1 cellular context compared by ENCODE assay signal in the genomic region with DNA sequence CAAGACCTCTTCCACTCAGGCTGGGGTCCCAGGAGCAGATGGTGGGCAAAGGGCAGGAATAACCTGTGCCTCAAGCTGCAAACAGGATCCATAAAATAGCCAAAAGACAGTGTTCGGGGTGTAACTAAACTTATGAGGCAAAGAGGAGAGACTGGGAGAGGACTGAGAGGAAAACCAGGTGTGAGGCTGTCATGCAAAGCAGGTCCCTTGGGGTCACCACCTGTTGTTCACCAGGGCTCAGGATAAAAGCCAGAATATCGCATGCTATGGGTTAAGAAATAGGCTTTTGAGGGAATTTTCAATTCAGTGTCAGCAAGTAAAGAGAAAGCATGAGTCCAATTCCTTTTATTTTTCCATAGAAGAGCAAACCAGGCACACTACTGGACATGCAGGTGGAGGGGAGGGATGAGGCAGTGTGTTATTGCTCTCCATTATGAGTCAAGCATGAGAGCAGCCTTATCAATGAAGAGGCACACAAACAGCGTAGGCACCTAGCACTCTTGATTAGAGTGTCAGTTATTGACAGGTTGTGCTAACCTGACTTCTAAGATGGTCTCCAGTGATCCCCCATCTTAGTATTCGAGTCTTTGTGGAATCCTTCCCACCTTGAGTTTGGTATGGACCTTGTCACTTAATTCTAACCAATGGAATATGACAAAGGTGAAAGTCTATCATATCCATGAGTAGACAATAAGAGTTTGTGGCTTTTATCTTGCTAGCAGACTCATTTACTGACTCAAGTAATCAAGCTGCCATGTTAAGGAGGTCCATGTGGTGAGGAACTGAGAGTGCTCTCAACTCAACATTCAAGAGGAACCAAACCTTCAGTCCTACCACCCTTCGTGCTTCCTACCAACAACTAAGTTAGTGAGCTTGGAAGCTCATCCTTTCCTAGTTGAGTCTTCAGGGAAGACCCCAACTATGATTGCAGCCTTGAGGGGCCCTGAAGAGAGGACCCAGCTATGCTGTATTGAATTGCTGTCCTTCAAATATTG.
TF ChIP-seq lines count a peak whose summit lies in the region.

No MANE protein-coding gene starts in this region.

TF ChIP-seq in K562, 482 proteins besides CTCF, POLR2A, EP300 and RAD21 (continues in another document):
- no peak for TF ChIP-seq JUNB (CRISPR knock-in tag; conservative IDR thresholded peaks at IDR 0.05)
- TF ChIP-seq RFX7 (CRISPR knock-in tag; IDR thresholded peaks at IDR 0.05) = no peak
- no peak for TF ChIP-seq ZBTB49 (CRISPR knock-in tag; IDR thresholded peaks at IDR 0.05; ENCODE audit: borderline replicate concordance)
- TF ChIP-seq CCAR2 (IDR thresholded peaks at IDR 0.05; ENCODE audit: low read depth, low read length) = no peak
- TF ChIP-seq FOXK1 (CRISPR knock-in tag; IDR thresholded peaks at IDR 0.05; ENCODE audit: borderline replicate concordance) = no peak
- TF ChIP-seq BRD9 (IDR thresholded peaks at IDR 0.05; ENCODE audit: low read depth, partially characterized antibody) = no peak
- TF ChIP-seq CBFA2T3 (IDR thresholded peaks at IDR 0.05) = peak; percentile 59
- TF ChIP-seq CBFA2T2 (conservative IDR thresholded peaks at IDR 0.05) = 0 out of 2 replicates have a peak, but pooled peaks have one; percentile 9
- TF ChIP-seq TOE1 (IDR thresholded peaks at IDR 0.05; ENCODE audit: borderline replicate concordance) = no peak
- peak; percentile 27; the same call in 1 of the 2 replicates for TF ChIP-seq TOE1 (CRISPR knock-in tag; IDR thresholded peaks at IDR 0.05; ENCODE audit: borderline replicate concordance, low read depth)
- 0 out of 2 replicates have a peak, but pooled peaks have one; percentile 29 for TF ChIP-seq ZNF395 (CRISPR knock-in tag; IDR thresholded peaks at IDR 0.05)
- TF ChIP-seq ZNF639 (CRISPR knock-in tag; conservative IDR thresholded peaks at IDR 0.05 in 1 of 2, IDR thresholded peaks at IDR 0.05 in 1 of 2) = peak in 1 of 2 experiments; percentile 39; a peak in 2 of 4 replicates
- peak; percentile 59; the same call in 1 of the 2 replicates for TF ChIP-seq DMBX1 (CRISPR knock-in tag; IDR thresholded peaks at IDR 0.05; ENCODE audit: borderline replicate concordance)
- TF ChIP-seq DPF2 (IDR thresholded peaks at IDR 0.05) = 0 out of 2 replicates have a peak, but pooled peaks have one; percentile 17
- TF ChIP-seq KAT2B (IDR thresholded peaks at IDR 0.05; ENCODE audit: low read depth, low read length) = no peak
- TF ChIP-seq NCOR1 (IDR thresholded peaks at IDR 0.05) = 0 out of 2 replicates have a peak, but pooled peaks have one; percentile 19
- TF ChIP-seq, protein P1, sequence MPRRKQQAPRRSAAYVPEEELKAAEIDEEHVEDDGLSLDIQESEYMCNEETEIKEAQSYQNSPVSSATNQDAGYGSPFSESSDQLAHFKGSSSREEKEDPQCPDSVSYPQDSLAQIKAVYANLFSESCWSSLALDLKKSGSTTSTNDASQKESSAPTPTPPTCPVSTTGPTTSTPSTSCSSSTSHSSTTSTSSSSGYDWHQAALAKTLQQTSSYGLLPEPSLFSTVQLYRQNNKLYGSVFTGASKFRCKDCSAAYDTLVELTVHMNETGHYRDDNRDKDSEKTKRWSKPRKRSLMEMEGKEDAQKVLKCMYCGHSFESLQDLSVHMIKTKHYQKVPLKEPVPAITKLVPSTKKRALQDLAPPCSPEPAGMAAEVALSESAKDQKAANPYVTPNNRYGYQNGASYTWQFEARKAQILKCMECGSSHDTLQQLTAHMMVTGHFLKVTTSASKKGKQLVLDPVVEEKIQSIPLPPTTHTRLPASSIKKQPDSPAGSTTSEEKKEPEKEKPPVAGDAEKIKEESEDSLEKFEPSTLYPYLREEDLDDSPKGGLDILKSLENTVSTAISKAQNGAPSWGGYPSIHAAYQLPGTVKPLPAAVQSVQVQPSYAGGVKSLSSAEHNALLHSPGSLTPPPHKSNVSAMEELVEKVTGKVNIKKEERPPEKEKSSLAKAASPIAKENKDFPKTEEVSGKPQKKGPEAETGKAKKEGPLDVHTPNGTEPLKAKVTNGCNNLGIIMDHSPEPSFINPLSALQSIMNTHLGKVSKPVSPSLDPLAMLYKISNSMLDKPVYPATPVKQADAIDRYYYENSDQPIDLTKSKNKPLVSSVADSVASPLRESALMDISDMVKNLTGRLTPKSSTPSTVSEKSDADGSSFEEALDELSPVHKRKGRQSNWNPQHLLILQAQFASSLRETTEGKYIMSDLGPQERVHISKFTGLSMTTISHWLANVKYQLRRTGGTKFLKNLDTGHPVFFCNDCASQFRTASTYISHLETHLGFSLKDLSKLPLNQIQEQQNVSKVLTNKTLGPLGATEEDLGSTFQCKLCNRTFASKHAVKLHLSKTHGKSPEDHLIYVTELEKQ (CRISPR knock-in tag; IDR thresholded peaks at IDR 0.05) = 0 out of 2 replicates have a peak, but pooled peaks have one; percentile 30
- no peak for TF ChIP-seq JUND (IDR thresholded peaks at IDR 0.05; ENCODE audit: borderline replicate concordance, low read depth, low read length)
- 0 out of 3 replicates have a peak, but pooled peaks have one; percentile 21 for TF ChIP-seq JUND (tag; IDR thresholded peaks at IDR 0.05; ENCODE audit: borderline replicate concordance, low read depth, low read length)
- no peak for TF ChIP-seq BCOR (IDR thresholded peaks at IDR 0.05)
- TF ChIP-seq NFIX (CRISPR knock-in tag; IDR thresholded peaks at IDR 0.05; ENCODE audit: low read depth) = no peak
- TF ChIP-seq, protein P2, sequence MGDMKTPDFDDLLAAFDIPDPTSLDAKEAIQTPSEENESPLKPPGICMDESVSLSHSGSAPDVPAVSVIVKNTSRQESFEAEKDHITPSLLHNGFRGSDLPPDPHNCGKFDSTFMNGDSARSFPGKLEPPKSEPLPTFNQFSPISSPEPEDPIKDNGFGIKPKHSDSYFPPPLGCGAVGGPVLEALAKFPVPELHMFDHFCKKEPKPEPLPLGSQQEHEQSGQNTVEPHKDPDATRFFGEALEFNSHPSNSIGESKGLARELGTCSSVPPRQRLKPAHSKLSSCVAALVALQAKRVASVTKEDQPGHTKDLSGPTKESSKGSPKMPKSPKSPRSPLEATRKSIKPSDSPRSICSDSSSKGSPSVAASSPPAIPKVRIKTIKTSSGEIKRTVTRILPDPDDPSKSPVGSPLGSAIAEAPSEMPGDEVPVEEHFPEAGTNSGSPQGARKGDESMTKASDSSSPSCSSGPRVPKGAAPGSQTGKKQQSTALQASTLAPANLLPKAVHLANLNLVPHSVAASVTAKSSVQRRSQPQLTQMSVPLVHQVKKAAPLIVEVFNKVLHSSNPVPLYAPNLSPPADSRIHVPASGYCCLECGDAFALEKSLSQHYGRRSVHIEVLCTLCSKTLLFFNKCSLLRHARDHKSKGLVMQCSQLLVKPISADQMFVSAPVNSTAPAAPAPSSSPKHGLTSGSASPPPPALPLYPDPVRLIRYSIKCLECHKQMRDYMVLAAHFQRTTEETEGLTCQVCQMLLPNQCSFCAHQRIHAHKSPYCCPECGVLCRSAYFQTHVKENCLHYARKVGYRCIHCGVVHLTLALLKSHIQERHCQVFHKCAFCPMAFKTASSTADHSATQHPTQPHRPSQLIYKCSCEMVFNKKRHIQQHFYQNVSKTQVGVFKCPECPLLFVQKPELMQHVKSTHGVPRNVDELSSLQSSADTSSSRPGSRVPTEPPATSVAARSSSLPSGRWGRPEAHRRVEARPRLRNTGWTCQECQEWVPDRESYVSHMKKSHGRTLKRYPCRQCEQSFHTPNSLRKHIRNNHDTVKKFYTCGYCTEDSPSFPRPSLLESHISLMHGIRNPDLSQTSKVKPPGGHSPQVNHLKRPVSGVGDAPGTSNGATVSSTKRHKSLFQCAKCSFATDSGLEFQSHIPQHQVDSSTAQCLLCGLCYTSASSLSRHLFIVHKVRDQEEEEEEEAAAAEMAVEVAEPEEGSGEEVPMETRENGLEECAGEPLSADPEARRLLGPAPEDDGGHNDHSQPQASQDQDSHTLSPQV (IDR thresholded peaks at IDR 0.05) = peak; percentile 32; the same call in 1 of the 2 replicates
- no peak for TF ChIP-seq SRSF9 (IDR thresholded peaks at IDR 0.05; ENCODE audit: borderline replicate concordance, low read depth, low read length)
- no peak for TF ChIP-seq ID3 (CRISPR knock-in tag; IDR thresholded peaks at IDR 0.05)
- peak; percentile 69 for TF ChIP-seq ID3 (tag; IDR thresholded peaks at IDR 0.05)
- no peak for TF ChIP-seq SMC3 (conservative IDR thresholded peaks at IDR 0.05; ENCODE audit: insufficient read depth, low read depth, low read length)
- no peak for TF ChIP-seq ZNF41 (CRISPR knock-in tag; conservative IDR thresholded peaks at IDR 0.05)
- TF ChIP-seq MEIS2 (IDR thresholded peaks at IDR 0.05; ENCODE audit: partially characterized antibody) = peak; percentile 6
- TF ChIP-seq TEAD4 (IDR thresholded peaks at IDR 0.05; ENCODE audit: low read length) = 0 out of 2 replicates have a peak, but pooled peaks have one; percentile 12
- TF ChIP-seq TEAD4 (CRISPR knock-in tag; IDR thresholded peaks at IDR 0.05; ENCODE audit: borderline replicate concordance) = no peak
- 0 out of 2 replicates have a peak, but pooled peaks have one; percentile 45 for TF ChIP-seq EHMT2 (IDR thresholded peaks at IDR 0.05)
- TF ChIP-seq ZNF175 (CRISPR knock-in tag; IDR thresholded peaks at IDR 0.05; ENCODE audit: low read depth) = 0 out of 2 replicates have a peak, but pooled peaks have one; percentile 16
- TF ChIP-seq, protein P3, sequence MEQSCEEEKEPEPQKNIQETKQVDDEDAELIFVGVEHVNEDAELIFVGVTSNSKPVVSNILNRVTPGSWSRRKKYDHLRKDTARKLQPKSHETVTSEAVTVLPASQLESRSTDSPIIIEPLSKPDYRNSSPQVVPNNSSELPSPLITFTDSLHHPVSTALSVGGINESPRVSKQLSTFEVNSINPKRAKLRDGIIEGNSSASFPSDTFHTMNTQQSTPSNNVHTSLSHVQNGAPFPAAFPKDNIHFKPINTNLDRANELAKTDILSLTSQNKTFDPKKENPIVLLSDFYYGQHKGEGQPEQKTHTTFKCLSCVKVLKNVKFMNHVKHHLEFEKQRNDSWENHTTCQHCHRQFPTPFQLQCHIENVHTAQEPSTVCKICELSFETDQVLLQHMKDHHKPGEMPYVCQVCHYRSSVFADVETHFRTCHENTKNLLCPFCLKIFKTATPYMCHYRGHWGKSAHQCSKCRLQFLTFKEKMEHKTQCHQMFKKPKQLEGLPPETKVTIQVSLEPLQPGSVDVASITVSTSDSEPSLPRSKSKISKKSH (CRISPR knock-in tag; IDR thresholded peaks at IDR 0.05) = no peak
- TF ChIP-seq, protein P4, sequence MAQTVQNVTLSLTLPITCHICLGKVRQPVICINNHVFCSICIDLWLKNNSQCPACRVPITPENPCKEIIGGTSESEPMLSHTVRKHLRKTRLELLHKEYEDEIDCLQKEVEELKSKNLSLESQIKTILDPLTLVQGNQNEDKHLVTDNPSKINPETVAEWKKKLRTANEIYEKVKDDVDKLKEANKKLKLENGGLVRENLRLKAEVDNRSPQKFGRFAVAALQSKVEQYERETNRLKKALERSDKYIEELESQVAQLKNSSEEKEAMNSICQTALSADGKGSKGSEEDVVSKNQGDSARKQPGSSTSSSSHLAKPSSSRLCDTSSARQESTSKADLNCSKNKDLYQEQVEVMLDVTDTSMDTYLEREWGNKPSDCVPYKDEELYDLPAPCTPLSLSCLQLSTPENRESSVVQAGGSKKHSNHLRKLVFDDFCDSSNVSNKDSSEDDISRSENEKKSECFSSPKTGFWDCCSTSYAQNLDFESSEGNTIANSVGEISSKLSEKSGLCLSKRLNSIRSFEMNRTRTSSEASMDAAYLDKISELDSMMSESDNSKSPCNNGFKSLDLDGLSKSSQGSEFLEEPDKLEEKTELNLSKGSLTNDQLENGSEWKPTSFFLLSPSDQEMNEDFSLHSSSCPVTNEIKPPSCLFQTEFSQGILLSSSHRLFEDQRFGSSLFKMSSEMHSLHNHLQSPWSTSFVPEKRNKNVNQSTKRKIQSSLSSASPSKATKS (CRISPR knock-in tag; IDR thresholded peaks at IDR 0.05) = no peak
- TF ChIP-seq MAX (CRISPR knock-in tag; IDR thresholded peaks at IDR 0.05) = peak; percentile 25; the same call in 1 of the 2 replicates
- 0 out of 2 replicates have a peak, but pooled peaks have one; percentile 11 for TF ChIP-seq SMAD4 (CRISPR knock-in tag; conservative IDR thresholded peaks at IDR 0.05)
- TF ChIP-seq SREBF1 (IDR thresholded peaks at IDR 0.05; ENCODE audit: borderline replicate concordance, low read depth, low read length) = no peak
